ENCODE assay signal across 10 cellular contexts in genomic region chr6:143806282-143807102, GRCh38. TPM values are rescaled to one million over a fixed set of nuclear protein-coding genes. Genes with fewer than 3 reads are reported as not detected.
DNase-seq lines count a peak whose midpoint lies in the region; ATAC-seq and TF ChIP-seq lines count a peak whose summit lies in the region.
"Had no signal": no experiment of that assay in that cellular context is flagged by ENCODE, and none has a peak within 500 bp of the region (broad histone marks: within the 10 kb centered on the region; RNA-seq: fewer than 3 reads in every experiment).

No MANE protein-coding gene starts in this region.

- H3K27ac ChIP-seq in lung (ENCODE audit: low read depth in 1 of 2, low read length in 1 of 2) (no peak overlapping the region), transverse colon (no peak overlapping the region)

- H3K4me1 Mint-ChIP-seq in natural killer cell treated with Interleukin-12 subunit alpha and Interleukin-12 subunit beta and Interleukin-15 and Interleukin-18, amount 100 ng/mL, for 72 hours (ENCODE audit: low read depth in 2 of 2), result peaks cover 10 to 20% of the 10 kb centered on the region in 2 donors
- H3K4me1 Mint-ChIP-seq in natural killer cell, result peaks cover 0 to 6% of the 10 kb centered on the region in 2 donors
- H3K4me1 Mint-ChIP-seq in activated T-helper 1 cell treated with anti-CD3 and anti-CD28 coated beads, Interleukin-12 subunit alpha, Interleukin-12 subunit beta, Interleukin-2, Interleukin-4 antibody, amounts not matched to agents 30 ng/mL and 10 ng/mL and 1 ng/mL, durations not matched to agents 14 hours and 24 hours and 36 hours (ENCODE audit: low read depth), result peaks cover 55% of the 10 kb centered on the region

- peaks cover 8 to 11% of the 10 kb centered on the region in 2 donors for H3K36me3 ChIP-seq in lung (ENCODE audit: control insufficient read depth in 2 of 2, insufficient read depth in 2 of 2, low read length in 2 of 2)
- H3K36me3 ChIP-seq in transverse colon, result peaks cover 0 to under 1% (median 0%) of the 10 kb centered on the region in 4 donors

- H3K27me3 ChIP-seq in lung (ENCODE audit: control insufficient read depth, insufficient read depth), result no peaks in the 10 kb centered on the region
- H3K27me3 ChIP-seq in transverse colon, result no peaks in the 10 kb centered on the region

- H3K4me1 ChIP-seq in lung (ENCODE audit: control insufficient read depth in 2 of 2, insufficient read depth in 2 of 2, low read length in 2 of 2) (peaks cover 0 to 2% of the 10 kb centered on the region in 2 donors), transverse colon (no peaks in the 10 kb centered on the region)

- H3K27ac Mint-ChIP-seq in natural killer cell treated with Interleukin-12 subunit alpha and Interleukin-12 subunit beta and Interleukin-15 and Interleukin-18, amount 100 ng/mL, for 72 hours, result peak overlapping the region in 1 of 2 donors; percentile 67
- H3K27ac Mint-ChIP-seq in natural killer cell, result no peak overlapping the region
- peak overlapping the region; percentile 94 for H3K27ac Mint-ChIP-seq in activated T-helper 1 cell treated with anti-CD3 and anti-CD28 coated beads, Interleukin-12 subunit alpha, Interleukin-12 subunit beta, Interleukin-2, Interleukin-4 antibody, amounts not matched to agents 30 ng/mL and 10 ng/mL and 1 ng/mL, durations not matched to agents 14 hours and 24 hours and 36 hours

- H3K4me3 ChIP-seq in lung (no peak overlapping the region), transverse colon (no peak overlapping the region)

- no peaks in the 10 kb centered on the region for H3K9me3 Mint-ChIP-seq in natural killer cell treated with Interleukin-12 subunit alpha and Interleukin-12 subunit beta and Interleukin-15 and Interleukin-18, amount 100 ng/mL, for 72 hours
- no peaks in the 10 kb centered on the region for H3K9me3 Mint-ChIP-seq in natural killer cell
- H3K9me3 Mint-ChIP-seq in activated T-helper 1 cell treated with anti-CD3 and anti-CD28 coated beads, Interleukin-12 subunit alpha, Interleukin-12 subunit beta, Interleukin-2, Interleukin-4 antibody, amounts not matched to agents 30 ng/mL and 10 ng/mL and 1 ng/mL, durations not matched to agents 14 hours and 24 hours and 36 hours, result peaks cover 13% of the 10 kb centered on the region

- in situ Hi-C loops in transverse colon (cut with MboI; ENCODE audit: low pct_ligation_motif_present in 1 of 4, low pct_unique_long_range_greater_than_20kb in 1 of 4, low sequenced_read_pairs in 3 of 4), result loop anchor here in 1 of 4 donors (25.0 kb wide), 1 partner anchor 219 kb away; no protein-coding TSS in a partner anchor

- H3K27me3 Mint-ChIP-seq in natural killer cell treated with Interleukin-12 subunit alpha and Interleukin-12 subunit beta and Interleukin-15 and Interleukin-18, amount 100 ng/mL, for 72 hours, result no peaks in the 10 kb centered on the region
- no peaks in the 10 kb centered on the region for H3K27me3 Mint-ChIP-seq in natural killer cell (ENCODE audit: low read depth in 2 of 2)
- peaks cover 3% of the 10 kb centered on the region for H3K27me3 Mint-ChIP-seq in activated T-helper 1 cell treated with anti-CD3 and anti-CD28 coated beads, Interleukin-12 subunit alpha, Interleukin-12 subunit beta, Interleukin-2, Interleukin-4 antibody, amounts not matched to agents 30 ng/mL and 10 ng/mL and 1 ng/mL, durations not matched to agents 14 hours and 24 hours and 36 hours (ENCODE audit: insufficient read depth)
- H3K27me3 Mint-ChIP-seq: CD4-positive, CD25-positive, alpha-beta regulatory T cell had no signal

- H3K36me3 Mint-ChIP-seq in natural killer cell treated with Interleukin-12 subunit alpha and Interleukin-12 subunit beta and Interleukin-15 and Interleukin-18, amount 100 ng/mL, for 72 hours, result no peaks in the 10 kb centered on the region
- no peaks in the 10 kb centered on the region for H3K36me3 Mint-ChIP-seq in natural killer cell
- H3K36me3 Mint-ChIP-seq in activated T-helper 1 cell treated with anti-CD3 and anti-CD28 coated beads, Interleukin-12 subunit alpha, Interleukin-12 subunit beta, Interleukin-2, Interleukin-4 antibody, amounts not matched to agents 30 ng/mL and 10 ng/mL and 1 ng/mL, durations not matched to agents 14 hours and 24 hours and 36 hours (ENCODE audit: low read depth), result peaks cover 37% of the 10 kb centered on the region

- no peak for TF ChIP-seq EP300 in transverse colon (IDR thresholded peaks at IDR 0.05; ENCODE audit: low read depth)

- TF ChIP-seq CTCF in natural killer cell (IDR thresholded peaks at IDR 0.05) (no peak), lung (IDR thresholded peaks at IDR 0.05; ENCODE audit: control extremely low read depth, extremely low read depth) (no peak), transverse colon (IDR thresholded peaks at IDR 0.05) (no peak)

- WGBS in lung, 2 donors, result 78 to 86% methylated on average over 8 of the region's 8 CpGs
- WGBS in transverse colon (ENCODE audit: low coverage in 1 of 2), 2 donors, result 83 to 91% methylated on average over 6 to 8 of the region's 8 CpGs

- DNase-seq in natural killer cell treated with Interleukin-12 subunit alpha and Interleukin-12 subunit beta and Interleukin-15 and Interleukin-18, amount 100 ng/mL, for 72 hours (ENCODE audit: low spot score), result no peak
- DNase-seq in natural killer cell (no peak), lung (ENCODE audit: low spot score) (peak; percentile 30), transverse colon (no peak), cerebellum (ENCODE audit: low spot score) (no peak), NK-92 (lab: John Stamatoyannopoulos, UW; ENCODE audit: unreplicated experiment) (no peak)
- DNase-seq in activated T-helper 1 cell treated with anti-CD3 and anti-CD28 coated beads, Interleukin-12 subunit alpha, Interleukin-12 subunit beta, Interleukin-2, Interleukin-4 antibody, amounts not matched to agents 30 ng/mL and 10 ng/mL and 1 ng/mL, durations not matched to agents 14 hours and 24 hours and 36 hours (ENCODE audit: low spot score), result peak; percentile 48

- H3K9me3 ChIP-seq in lung (ENCODE audit: control insufficient read depth in 2 of 2, insufficient read depth in 1 of 2, low read length in 1 of 2) (no peaks in the 10 kb centered on the region), transverse colon (no peaks in the 10 kb centered on the region)

- intact Hi-C loops in natural killer cell (cut with micrococcal nuclease), result no loop called here
- intact Hi-C loops in activated T-helper 1 cell treated with anti-CD3 and anti-CD28 coated beads, Interleukin-12 subunit alpha, Interleukin-12 subunit beta, Interleukin-2, Interleukin-4 antibody, amounts not matched to agents 30 ng/mL and 10 ng/mL and 1 ng/mL, durations not matched to agents 14 hours and 24 hours and 36 hours (cut with micrococcal nuclease), result loop anchor here (1.0 to 10.0 kb wide), 12 partner anchors 37 to 954 kb away; partner anchors contain the start of genes LTV1 and STX11
- intact Hi-C loops in transverse colon (cut with DNase I; ENCODE audit: low total_unique reads), result no loop called here

- no peak for TF ChIP-seq POLR2A in transverse colon (IDR thresholded peaks at IDR 0.05)

- H3K4me3 Mint-ChIP-seq in natural killer cell treated with Interleukin-12 subunit alpha and Interleukin-12 subunit beta and Interleukin-15 and Interleukin-18, amount 100 ng/mL, for 72 hours, result no peak overlapping the region
- H3K4me3 Mint-ChIP-seq in natural killer cell, result no peak overlapping the region
- H3K4me3 Mint-ChIP-seq in activated T-helper 1 cell treated with anti-CD3 and anti-CD28 coated beads, Interleukin-12 subunit alpha, Interleukin-12 subunit beta, Interleukin-2, Interleukin-4 antibody, amounts not matched to agents 30 ng/mL and 10 ng/mL and 1 ng/mL, durations not matched to agents 14 hours and 24 hours and 36 hours, result peak overlapping the region; percentile 56
- H3K4me3 Mint-ChIP-seq: CD4-positive, CD25-positive, alpha-beta regulatory T cell had no signal

- ATAC-seq in natural killer cell treated with Interleukin-12 subunit alpha and Interleukin-12 subunit beta and Interleukin-15 and Interleukin-18, amount 100 ng/mL, for 72 hours, result peak; percentile 53 to 73
- no peak for ATAC-seq in natural killer cell
- ATAC-seq in lung (ENCODE audit: insufficient read depth, low FRiP score), result peak; percentile 39
- ATAC-seq in GM21367 (IDR thresholded peaks at IDR 0.05; ENCODE audit: unreplicated experiment), result no peak

RNA-seq across cellular contexts. Expression of gene LTV1, which starts 36.6 kb away (rescaled TPM):
- 10 to 100 TPM; 33.3 to 43.1 TPM for total RNA-seq in natural killer cell treated with Interleukin-12 subunit alpha and Interleukin-12 subunit beta and Interleukin-15 and Interleukin-18, amount 100 ng/mL, for 72 hours
- total RNA-seq in natural killer cell (10 to 100 TPM; 21.7 to 24.7 (median 21.7) TPM), lung (10 to 100 TPM; 15.6 to 22.6 TPM), transverse colon (10 to 100 TPM in 1 of 4 donors, 1 to 10 TPM in 2, under 1 TPM in 1; 0.80 to 13.2 (median 4.1) TPM), cerebellum (10.3 TPM)
- 63.0 and 67.9 TPM in 2 replicates for total RNA-seq in activated T-helper 1 cell treated with anti-CD3 and anti-CD28 coated beads, Interleukin-12 subunit alpha, Interleukin-12 subunit beta, Interleukin-2, Interleukin-4 antibody, amounts not matched to agents 30 ng/mL and 10 ng/mL and 1 ng/mL, durations not matched to agents 14 hours and 24 hours and 36 hours
- 10 to 100 TPM; 30.2 to 31.9 TPM for polyA plus RNA-seq in lung

RNA-seq across cellular contexts. Expression of gene ZC2HC1B, which starts 57.8 kb away (rescaled TPM):
- total RNA-seq in natural killer cell treated with Interleukin-12 subunit alpha and Interleukin-12 subunit beta and Interleukin-15 and Interleukin-18, amount 100 ng/mL, for 72 hours, result not detected
- not detected for total RNA-seq in natural killer cell
- 0.24 TPM in 1 of 2 replicates, not detected in the other for total RNA-seq in activated T-helper 1 cell treated with anti-CD3 and anti-CD28 coated beads, Interleukin-12 subunit alpha, Interleukin-12 subunit beta, Interleukin-2, Interleukin-4 antibody, amounts not matched to agents 30 ng/mL and 10 ng/mL and 1 ng/mL, durations not matched to agents 14 hours and 24 hours and 36 hours
- under 1 TPM in 1 of 2 donors, not detected in 1; 0.28 TPM for total RNA-seq in lung
- not detected for polyA plus RNA-seq in lung
- not detected for total RNA-seq in transverse colon
- not detected for total RNA-seq in cerebellum
- total RNA-seq: CD4-positive, CD25-positive, alpha-beta regulatory T cell; pulmonary artery endothelial cell had no signal
- polyA plus RNA-seq: CD4-positive, CD25-positive, alpha-beta regulatory T cell had no signal

Comparison
In these comparisons a context has a peak if more than half of its experiments do, and no peak if none do; other contexts are left out.
1. ATAC-seq: peak in natural killer cell treated with Interleukin-12 subunit alpha and Interleukin-12 subunit beta and Interleukin-15 and Interleukin-18, amount 100 ng/mL, for 72 hours (2 of 2) and lung (single experiment); none in natural killer cell (0 of 3) and GM21367 (single experiment).
2. DNase-seq: peak in activated T-helper 1 cell treated with anti-CD3 and anti-CD28 coated beads, Interleukin-12 subunit alpha, Interleukin-12 subunit beta, Interleukin-2, Interleukin-4 antibody, amounts not matched to agents 30 ng/mL and 10 ng/mL and 1 ng/mL, durations not matched to agents 14 hours and 24 hours and 36 hours (single experiment) and lung (single experiment); none in natural killer cell treated with Interleukin-12 subunit alpha and Interleukin-12 subunit beta and Interleukin-15 and Interleukin-18, amount 100 ng/mL, for 72 hours (single experiment), natural killer cell (single experiment), transverse colon (single experiment), cerebellum (single experiment) and NK-92 (single experiment).